18 cellular contexts compared by ENCODE assay signal in the genomic region with DNA sequence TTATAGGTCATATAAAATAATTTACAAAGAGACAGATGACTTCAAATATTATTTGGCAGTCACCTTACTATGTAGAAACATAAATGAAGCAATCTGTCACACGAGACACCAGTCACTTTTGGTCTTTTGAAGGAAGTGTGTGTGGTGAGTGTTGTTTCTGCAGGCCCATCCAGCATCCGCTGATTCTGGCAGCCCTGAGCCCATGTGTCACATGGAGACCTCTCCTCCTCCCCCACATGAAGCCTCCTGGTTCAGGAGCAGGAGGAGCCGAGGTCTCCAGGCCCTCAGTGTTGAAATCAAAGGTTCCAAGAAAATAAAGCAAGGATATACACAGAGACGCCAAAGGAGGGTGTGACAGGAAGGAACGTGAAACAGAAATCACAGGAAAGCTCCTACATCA.
DNase-seq lines count a peak whose midpoint lies in the region; ATAC-seq, FAIRE-seq and TF ChIP-seq lines count a peak whose summit lies in the region.
"Had no signal": no experiment of that assay in that cellular context is flagged by ENCODE, and none has a peak within 500 bp of the region (broad histone marks: within the 10 kb centered on the region; RNA-seq: fewer than 3 reads in every experiment).

No MANE protein-coding gene starts in this region.

- FAIRE-seq in GM12878 (lab: Jason Lieb, UNC), result no peak
- FAIRE-seq: GM18507 had no signal

- RAD21 ChIA-PET in GM12878 (lab: Charles Lee; ENCODE audit: unreplicated experiment), result no interaction called here

- H3K4me2 ChIP-seq in GM12878 (ENCODE audit: control insufficient read depth, insufficient read depth), result no peak overlapping the region

- H3K4me1 Mint-ChIP-seq in activated naive CD4-positive, alpha-beta T cell treated with anti-CD3 and anti-CD28 coated beads, Interleukin-2, amount 10 ng/mL, durations not matched to agents 7 days and 5 days, result no peaks in the 10 kb centered on the region
- no peaks in the 10 kb centered on the region for H3K4me1 Mint-ChIP-seq in activated naive CD4-positive, alpha-beta T cell treated with anti-CD3 and anti-CD28 coated beads for 36 hours (ENCODE audit: low read depth)

- no peaks in the 10 kb centered on the region for H3K4me1 ChIP-seq in GM12878 (ENCODE audit: control insufficient read depth, insufficient read depth, low read length)
- no peaks in the 10 kb centered on the region for H3K4me1 ChIP-seq in right cardiac atrium (ENCODE audit: control insufficient read depth, insufficient read depth, low read length)
- H3K4me1 ChIP-seq in tibial artery, result peaks cover 0 to 5% (median under 1%) of the 10 kb centered on the region in 4 donors
- H3K4me1 ChIP-seq: Caco-2 had no signal

- no peak for TF ChIP-seq RAD21 in GM12878 (IDR thresholded peaks at IDR 0.05; ENCODE audit: insufficient read depth, low read depth, low read length)

- peaks cover 5% of the 10 kb centered on the region for H3K36me3 Mint-ChIP-seq in activated naive CD4-positive, alpha-beta T cell treated with anti-CD3 and anti-CD28 coated beads, Interleukin-2, amount 10 ng/mL, durations not matched to agents 7 days and 5 days
- peaks cover 5% of the 10 kb centered on the region for H3K36me3 Mint-ChIP-seq in activated naive CD4-positive, alpha-beta T cell treated with anti-CD3 and anti-CD28 coated beads for 36 hours (ENCODE audit: low read depth)

- H2AFZ ChIP-seq in GM12878 (ENCODE audit: control insufficient read depth, low read depth, low read length), result no peak overlapping the region

- in situ Hi-C loops in GM12878 (cut with MboI), result no loop called here

- POLR2A ChIA-PET in GM12878 (lab: Charles Lee), result no interaction called here

- intact Hi-C loops in activated naive CD4-positive, alpha-beta T cell treated with anti-CD3 and anti-CD28 coated beads for 36 hours (cut with micrococcal nuclease), result no loop called here
- intact Hi-C loops in GM12878 (cut with micrococcal nuclease; ENCODE audit: unreplicated experiment), result no loop called here
- intact Hi-C loops in right cardiac atrium (cut with DNase I), result no loop called here
- intact Hi-C loops in tibial artery (cut with DNase I; ENCODE audit: low total_unique reads), result no loop called here

- H3K9ac ChIP-seq in GM12878 (ENCODE audit: control insufficient read depth, insufficient read depth, low read length), result no peak overlapping the region

- no peak for TF ChIP-seq CTCF in GM12878 (IDR thresholded peaks at IDR 0.05 in 2 of 3, conservative IDR thresholded peaks at IDR 0.05 in 1 of 3; ENCODE audit: control insufficient read depth in 2 of 3, extremely low read depth in 1 of 3, insufficient read depth in 1 of 3, low read depth in 3 of 3, low read length in 3 of 3)
- TF ChIP-seq CTCF in tibial artery (IDR thresholded peaks at IDR 0.05), result no peak

- peak; percentile 18 for DNase-seq in activated naive CD4-positive, alpha-beta T cell treated with anti-CD3 and anti-CD28 coated beads, Interleukin-2, amount 10 ng/mL, durations not matched to agents 7 days and 5 days
- no peak for DNase-seq in activated naive CD4-positive, alpha-beta T cell treated with anti-CD3 and anti-CD28 coated beads for 36 hours
- DNase-seq in GM12878 (ENCODE audit: low read depth, low spot score) (no peak), right cardiac atrium (peak in 1 of 3 donors; percentile 82), tibial artery (peak; percentile 50 to 66), SIG-M5 treated with dmso at 0.1 percent for 504 hours (lab: John Stamatoyannopoulos, UW; ENCODE audit: unreplicated experiment) (no peak), HCEC 1CT (no peak)
- DNase-seq: activated CD4-positive, alpha-beta T cell treated with anti-CD3 and anti-CD28 coated beads for 4 hours; amniotic stem cell; Caco-2; esophagus squamous epithelium; NCI-H524 treated with DMSO at 0.1 percent for 48 hours; RPMI8226; stimulated activated CD4-positive, alpha-beta T cell treated with anti-CD3 and anti-CD28 coated beads, Interleukin-12 subunit alpha, Interleukin-12 subunit beta, amount 100 ng/mL, for 4 hours; stomach had no signal

- no peaks in the 10 kb centered on the region for H4K20me1 ChIP-seq in GM12878 (ENCODE audit: control insufficient read depth, insufficient read depth)

- TF ChIP-seq EP300 in GM12878 (IDR thresholded peaks at IDR 0.05; ENCODE audit: borderline replicate concordance in 1 of 2, control insufficient read depth in 1 of 2, low read depth in 2 of 2, low read length in 2 of 2), result no peak

- no peaks in the 10 kb centered on the region for H3K9me3 Mint-ChIP-seq in activated naive CD4-positive, alpha-beta T cell treated with anti-CD3 and anti-CD28 coated beads, Interleukin-2, amount 10 ng/mL, durations not matched to agents 7 days and 5 days
- no peaks in the 10 kb centered on the region for H3K9me3 Mint-ChIP-seq in activated naive CD4-positive, alpha-beta T cell treated with anti-CD3 and anti-CD28 coated beads for 36 hours
- H3K9me3 Mint-ChIP-seq: activated T-helper 1 cell treated with anti-CD3 and anti-CD28 coated beads, Interleukin-12 subunit alpha, Interleukin-12 subunit beta, Interleukin-2, Interleukin-4 antibody, amounts not matched to agents 30 ng/mL and 10 ng/mL and 1 ng/mL, durations not matched to agents 14 hours and 24 hours and 36 hours had no signal

- SMC1A ChIA-PET in GM12878 (lab: Charles Lee; ENCODE audit: uncharacterized antibody, unreplicated experiment), result interaction anchor here (0.6 to 1.0 kb wide), 3 partner anchors 16 to 176 kb away, joined by 3 to 6 read pairs (median 3); no protein-coding TSS in a partner anchor

- H3K27me3 ChIP-seq in GM12878 (replicated peaks in 1 of 2; ENCODE audit: control insufficient read depth in 2 of 2, insufficient read depth in 2 of 2, low read length in 1 of 2), result no peaks in the 10 kb centered on the region
- H3K27me3 ChIP-seq in right cardiac atrium (ENCODE audit: control insufficient read depth, insufficient read depth), result no peaks in the 10 kb centered on the region
- H3K27me3 ChIP-seq in tibial artery, result no peaks in the 10 kb centered on the region
- H3K27me3 ChIP-seq: esophagus squamous epithelium, stomach had no signal

- no peak for ATAC-seq in GM12878
- peak; percentile 27 to 61 for ATAC-seq in right cardiac atrium
- no peak for ATAC-seq in HG03280 (IDR thresholded peaks at IDR 0.05; ENCODE audit: unreplicated experiment)

- no peak overlapping the region for H3K27ac Mint-ChIP-seq in activated naive CD4-positive, alpha-beta T cell treated with anti-CD3 and anti-CD28 coated beads, Interleukin-2, amount 10 ng/mL, durations not matched to agents 7 days and 5 days
- no peak overlapping the region for H3K27ac Mint-ChIP-seq in activated naive CD4-positive, alpha-beta T cell treated with anti-CD3 and anti-CD28 coated beads for 36 hours
- H3K27ac Mint-ChIP-seq: activated T-helper 1 cell treated with anti-CD3 and anti-CD28 coated beads, Interleukin-12 subunit alpha, Interleukin-12 subunit beta, Interleukin-2, Interleukin-4 antibody, amounts not matched to agents 30 ng/mL and 10 ng/mL and 1 ng/mL, durations not matched to agents 14 hours and 24 hours and 36 hours had no signal

- CTCF ChIA-PET in activated naive CD4-positive, alpha-beta T cell treated with anti-CD3 and anti-CD28 coated beads, Interleukin-2, amount 10 ng/mL, durations not matched to agents 7 days and 5 days (lab: Charles Lee), result no interaction called here
- CTCF ChIA-PET in activated naive CD4-positive, alpha-beta T cell treated with anti-CD3 and anti-CD28 coated beads for 36 hours (lab: Charles Lee), result interaction anchor here (1.2 kb wide), 1 partner anchor 236 kb away, joined by 3 read pairs; no protein-coding TSS in a partner anchor
- CTCF ChIA-PET in GM12878 (lab: Yijun Ruan, JAX), result interaction anchor here (0.7 to 0.8 kb wide), 2 partner anchors 20 to 70 kb away, joined by 3 read pairs; no protein-coding TSS in a partner anchor

- no peaks in the 10 kb centered on the region for H3K79me2 ChIP-seq in GM12878 (ENCODE audit: control insufficient read depth, insufficient read depth, low read length)

- H3K4me3 ChIP-seq in GM12878, result no peak overlapping the region
- H3K4me3 ChIP-seq in right cardiac atrium (ENCODE audit: low read length), result no peak overlapping the region
- no peak overlapping the region for H3K4me3 ChIP-seq in tibial artery
- H3K4me3 ChIP-seq: esophagus squamous epithelium, stomach had no signal

- BruUV-seq in GM12878 (replicated peaks; lab: Mats Ljungman, UMichigan), result TSS peak; percentile 49

- no peaks in the 10 kb centered on the region for H3K9me3 ChIP-seq in GM12878 (replicated peaks; ENCODE audit: control insufficient read depth, insufficient read depth, low read length)
- H3K9me3 ChIP-seq in right cardiac atrium (ENCODE audit: control insufficient read depth, low read length), result no peaks in the 10 kb centered on the region
- H3K9me3 ChIP-seq in tibial artery, result no peaks in the 10 kb centered on the region
- H3K9me3 ChIP-seq: Caco-2, esophagus squamous epithelium, stomach had no signal

- no peak for TF ChIP-seq POLR2A in GM12878 (IDR thresholded peaks at IDR 0.05; ENCODE audit: low read depth, low read length)

- H3K36me3 ChIP-seq in GM12878 (ENCODE audit: control insufficient read depth in 2 of 2, insufficient read depth in 2 of 2, low read length in 1 of 2) (peaks cover 8 to 11% of the 10 kb centered on the region in 2 experiments; a peak in 3 of 4 replicates), tibial artery (peaks cover 45 to 79% (median 62%) of the 10 kb centered on the region in 3 donors)

- H3K27me3 Mint-ChIP-seq in activated naive CD4-positive, alpha-beta T cell treated with anti-CD3 and anti-CD28 coated beads, Interleukin-2, amount 10 ng/mL, durations not matched to agents 7 days and 5 days, result no peaks in the 10 kb centered on the region
- no peaks in the 10 kb centered on the region for H3K27me3 Mint-ChIP-seq in activated naive CD4-positive, alpha-beta T cell treated with anti-CD3 and anti-CD28 coated beads for 36 hours (ENCODE audit: low read depth)

- no peak overlapping the region for H3K4me3 Mint-ChIP-seq in activated naive CD4-positive, alpha-beta T cell treated with anti-CD3 and anti-CD28 coated beads, Interleukin-2, amount 10 ng/mL, durations not matched to agents 7 days and 5 days
- no peak overlapping the region for H3K4me3 Mint-ChIP-seq in activated naive CD4-positive, alpha-beta T cell treated with anti-CD3 and anti-CD28 coated beads for 36 hours
- H3K4me3 Mint-ChIP-seq: activated T-helper 1 cell treated with anti-CD3 and anti-CD28 coated beads, Interleukin-12 subunit alpha, Interleukin-12 subunit beta, Interleukin-2, Interleukin-4 antibody, amounts not matched to agents 30 ng/mL and 10 ng/mL and 1 ng/mL, durations not matched to agents 14 hours and 24 hours and 36 hours had no signal

- H3K27ac ChIP-seq in GM12878 (ENCODE audit: control insufficient read depth, insufficient read depth) (no peak overlapping the region), right cardiac atrium (ENCODE audit: low read length) (no peak overlapping the region), tibial artery (no peak overlapping the region)

- WGBS in GM12878 (ENCODE audit: insufficient coverage, insufficient replicate concordance, low lambda C conversion rate, missing lambda C conversion rate), result 70% methylated on average over 5 of the region's 5 CpGs
- 29% methylated on average over 5 of the region's 5 CpGs for WGBS in right cardiac atrium

TF ChIP-seq in GM12878, 131 proteins besides CTCF, POLR2A, EP300 and RAD21 (continues in another document):
- TF ChIP-seq CHD4 (IDR thresholded peaks at IDR 0.05) (no peak), ZNF274 (IDR thresholded peaks at IDR 0.05; ENCODE audit: insufficient read depth, insufficient read length) (no peak), TCF7 (IDR thresholded peaks at IDR 0.05; ENCODE audit: borderline replicate concordance) (no peak)

Comparison
In these comparisons a context has a peak if more than half of its experiments do, and no peak if none do; other contexts are left out.
1. DNase-seq: peak in activated naive CD4-positive, alpha-beta T cell treated with anti-CD3 and anti-CD28 coated beads, Interleukin-2, amount 10 ng/mL, durations not matched to agents 7 days and 5 days (single experiment) and tibial artery (2 of 2); none in activated naive CD4-positive, alpha-beta T cell treated with anti-CD3 and anti-CD28 coated beads for 36 hours (single experiment), GM12878 (single experiment), SIG-M5 treated with dmso at 0.1 percent for 504 hours (single experiment) and HCEC 1CT (single experiment).
2. ATAC-seq: peak in right cardiac atrium (2 of 2); none in GM12878 (single experiment) and HG03280 (single experiment).